Comparison of ENCODE assay signal across 18 cellular contexts in genomic region chr18:26477828-26478466, GRCh38.
DNase-seq lines count a peak whose midpoint lies in the region; ATAC-seq, FAIRE-seq and TF ChIP-seq lines count a peak whose summit lies in the region.
"Had no signal": no experiment of that assay in that cellular context is flagged by ENCODE, and none has a peak within 500 bp of the region (broad histone marks: within the 10 kb centered on the region; RNA-seq: fewer than 3 reads in every experiment).

No MANE protein-coding gene starts in this region.

- DNase-seq in HCEC 1CT (peak; percentile 18), NCI-H1417 treated with DMSO at 0.1 percent for 48 hours (lab: John Stamatoyannopoulos, UW) (peak; percentile 51), bronchial epithelial cell (ENCODE audit: low read depth) (peak; percentile 81), neural progenitor cell (ENCODE audit: low spot score) (no peak), AG08395 (ENCODE audit: low spot score) (no peak), DMS153 treated with DMSO at 0.1 percent for 48 hours (lab: John Stamatoyannopoulos, UW; ENCODE audit: unreplicated experiment) (no peak)
- DNase-seq in stimulated activated CD4-positive, alpha-beta T cell treated with anti-CD3 and anti-CD28 coated beads, Interleukin-2, amount 100 ng/mL, for 48 hours, result no peak
- DNase-seq: activated CD8-positive, alpha-beta T cell treated with anti-CD3 and anti-CD28 coated beads for 36 hours; C1 segment of cervical spinal cord; cerebellar nuclear complex; NCI-H1092 treated with DMSO at 0.1 percent for 48 hours; NCI-H2171 treated with DMSO at 0.1 percent for 48 hours; NK-92 treated with Interleukin-12 subunit alpha and Interleukin-12 subunit beta, amount 100 ng/mL, for 24 hours had no signal

- H3K4me1 Mint-ChIP-seq in neural progenitor cell, result peaks cover 35% of the 10 kb centered on the region

- no peak overlapping the region for H3K27ac Mint-ChIP-seq in neural progenitor cell
- H3K27ac Mint-ChIP-seq: activated CD8-positive, alpha-beta T cell treated with anti-CD3 and anti-CD28 coated beads for 36 hours had no signal

- H4K20me1 ChIP-seq in neural progenitor cell (ENCODE audit: low read depth), result no peaks in the 10 kb centered on the region

- no peaks in the 10 kb centered on the region for H3K9me3 ChIP-seq in neural progenitor cell (ENCODE audit: low read depth)
- H3K9me3 ChIP-seq: right atrium auricular region had no signal

- H3K27me3 Mint-ChIP-seq in neural progenitor cell (ENCODE audit: insufficient read depth, low read depth), result no peaks in the 10 kb centered on the region
- H3K27me3 Mint-ChIP-seq: activated CD8-positive, alpha-beta T cell treated with anti-CD3 and anti-CD28 coated beads for 36 hours had no signal

- H3F3A ChIP-seq in neural progenitor cell (ENCODE audit: low read depth), result no peaks in the 10 kb centered on the region

- H3K4me3 Mint-ChIP-seq in neural progenitor cell, result no peak overlapping the region
- H3K4me3 Mint-ChIP-seq: activated CD8-positive, alpha-beta T cell treated with anti-CD3 and anti-CD28 coated beads for 36 hours; neural crest cell had no signal

- peaks cover 14% of the 10 kb centered on the region for H3K36me3 Mint-ChIP-seq in neural progenitor cell

- no peaks in the 10 kb centered on the region for H3K9me3 Mint-ChIP-seq in neural progenitor cell
- H3K9me3 Mint-ChIP-seq: activated CD8-positive, alpha-beta T cell treated with anti-CD3 and anti-CD28 coated beads for 36 hours; neural crest cell had no signal

- peak overlapping the region; percentile 50 for H3K4me2 ChIP-seq in neural progenitor cell

- H3K27me3 ChIP-seq in bronchial epithelial cell (ENCODE audit: control insufficient read depth, insufficient read depth, low read length), result no peaks in the 10 kb centered on the region
- no peaks in the 10 kb centered on the region for H3K27me3 ChIP-seq in neural progenitor cell
- H3K27me3 ChIP-seq: right atrium auricular region had no signal

- no peak overlapping the region for H3K9ac ChIP-seq in neural progenitor cell

- H3K4me1 ChIP-seq in neural progenitor cell, result peaks cover 31% of the 10 kb centered on the region

- no peak for TF ChIP-seq CTCF in bronchial epithelial cell (IDR thresholded peaks at IDR 0.05; ENCODE audit: insufficient read depth, low read length, severe bottlenecking)
- no peak for TF ChIP-seq CTCF in neural progenitor cell (IDR thresholded peaks at IDR 0.05)

- H3K36me3 ChIP-seq in bronchial epithelial cell (ENCODE audit: control insufficient read depth, insufficient read depth, low read length) (no peaks in the 10 kb centered on the region), neural progenitor cell (no peaks in the 10 kb centered on the region)

- H3K79me2 ChIP-seq in neural progenitor cell (ENCODE audit: low read depth), result no peaks in the 10 kb centered on the region

- no peak overlapping the region for H2AFZ ChIP-seq in neural progenitor cell (replicated peaks)

- H3K27ac ChIP-seq in neural progenitor cell, result no peak overlapping the region
- H3K27ac ChIP-seq: right atrium auricular region, SK-N-MC had no signal

- H3K4me3 ChIP-seq in bronchial epithelial cell (ENCODE audit: low read depth, low read length), result no peak overlapping the region
- no peak overlapping the region for H3K4me3 ChIP-seq in neural progenitor cell
- H3K4me3 ChIP-seq: right atrium auricular region, SK-N-MC had no signal

- no peak for ATAC-seq in GM19351 (IDR thresholded peaks at IDR 0.05; ENCODE audit: unreplicated experiment)
- ATAC-seq: activated CD8-positive, alpha-beta T cell treated with anti-CD3 and anti-CD28 coated beads for 36 hours had no signal

- FAIRE-seq in bronchial epithelial cell (lab: Jason Lieb, UNC), result no peak
- FAIRE-seq: frontal cortex had no signal

Comparison
In these comparisons a context has a peak if more than half of its experiments do, and no peak if none do; other contexts are left out.
1. DNase-seq: peak in HCEC 1CT (single experiment), NCI-H1417 treated with DMSO at 0.1 percent for 48 hours (single experiment) and bronchial epithelial cell (single experiment); none in neural progenitor cell (single experiment), AG08395 (single experiment), DMS153 treated with DMSO at 0.1 percent for 48 hours (single experiment) and stimulated activated CD4-positive, alpha-beta T cell treated with anti-CD3 and anti-CD28 coated beads, Interleukin-2, amount 100 ng/mL, for 48 hours (0 of 2).